In the genomic region with DNA sequence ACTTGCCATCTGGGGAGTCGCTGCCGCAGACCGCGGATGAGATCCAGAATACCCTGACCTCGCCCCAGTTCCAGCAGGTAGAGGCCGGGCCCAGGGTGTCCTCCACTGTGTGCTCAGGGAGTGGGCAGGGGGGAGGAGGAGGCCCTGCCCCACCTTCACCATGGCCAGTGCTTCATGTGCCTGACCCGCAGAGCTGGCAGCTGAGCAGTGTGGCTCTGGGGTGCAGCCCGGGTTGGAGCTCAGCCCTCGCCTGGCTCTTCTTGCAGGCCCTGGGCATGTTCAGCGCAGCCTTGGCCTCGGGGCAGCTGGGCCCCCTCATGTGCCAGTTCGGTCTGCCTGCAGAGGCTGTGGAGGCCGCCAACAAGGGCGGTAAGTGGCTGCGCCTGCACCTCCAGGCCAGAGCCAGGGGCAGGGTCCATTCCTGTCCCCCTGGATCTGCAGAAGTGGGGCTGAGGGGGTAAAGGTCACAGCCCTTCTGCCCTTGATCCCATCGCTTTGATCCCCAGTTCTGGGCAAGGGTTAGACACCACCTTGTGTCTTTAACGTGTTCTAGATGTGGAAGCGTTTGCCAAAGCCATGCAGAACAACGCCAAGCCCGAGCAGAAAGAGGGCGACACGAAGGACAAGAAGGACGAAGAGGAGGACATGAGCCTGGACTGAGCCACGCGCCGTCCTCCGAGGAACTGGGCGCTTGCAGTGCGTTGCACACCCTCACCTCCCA, we compare ENCODE assay signal across 22 cellular contexts. TPM values are rescaled to one million over a fixed set of nuclear protein-coding genes. Genes with fewer than 3 reads are reported as not detected.
DNase-seq lines count a peak whose midpoint lies in the region; ATAC-seq, FAIRE-seq and TF ChIP-seq lines count a peak whose summit lies in the region.
"Had no signal": no experiment of that assay in that cellular context is flagged by ENCODE, and none has a peak within 500 bp of the region (broad histone marks: within the 10 kb centered on the region; RNA-seq: fewer than 3 reads in every experiment).

No MANE protein-coding gene starts in this region.

- H2AFZ ChIP-seq in HCT116 (ENCODE audit: low read depth, low read length, poor library complexity, severe bottlenecking): no peak overlapping the region

- TSS peak; percentile 10 for BruUV-seq in HCT116 (replicated peaks; lab: Mats Ljungman, UMichigan)

- H3K9ac ChIP-seq in HCT116 (ENCODE audit: low read length): no peak overlapping the region

- H3K27ac Mint-ChIP-seq in stimulated activated naive CD8-positive, alpha-beta T cell treated with anti-CD3 and anti-CD28 coated beads, Interleukin-15, amount 100 ng/mL, for 72 hours: peak overlapping the region in 1 of 2 donors; percentile 76
- H3K27ac Mint-ChIP-seq in effector memory CD8-positive, alpha-beta T cell: no peak overlapping the region
- H3K27ac Mint-ChIP-seq: activated CD8-positive, alpha-beta T cell treated with anti-CD3 and anti-CD28 coated beads for 36 hours; activated naive CD4-positive, alpha-beta T cell treated with anti-CD3 and anti-CD28 coated beads, Interleukin-2, amount 10 ng/mL, durations not matched to agents 7 days and 5 days; CD8-positive, alpha-beta memory T cell; T-helper 1 cell treated with Interleukin-12 subunit alpha and Interleukin-12 subunit beta and Interleukin-4 antibody, amounts not matched to agents 30 μg/mL and 1 μg/mL, for 36 hours had no signal

- H3K9me3 ChIP-seq in A549 (no peaks in the 10 kb centered on the region; the same call in 2 of the 3 replicates), HCT116 (ENCODE audit: control insufficient read depth in 1 of 2, insufficient read depth in 1 of 2, low read depth in 1 of 2, low read length in 2 of 2) (no peaks in the 10 kb centered on the region)
- H3K9me3 ChIP-seq: SJSA1, tibial nerve had no signal

- WGBS in A549 (ENCODE audit: missing lambda C conversion rate): 81% methylated on average over 23 of the region's 29 CpGs

- TF ChIP-seq POLR2A in A549 (IDR thresholded peaks at IDR 0.05; ENCODE audit: low read length): no peak
- TF ChIP-seq POLR2A in HCT116 (IDR thresholded peaks at IDR 0.05; ENCODE audit: borderline replicate concordance, extremely low read depth, insufficient read depth, insufficient read length): no peak

- POLR2A ChIA-PET in A549 (lab: Yijun Ruan, JAX) (no interaction called here), HCT116 (lab: Charles Lee) (no interaction called here)

- peaks cover 44% of the 10 kb centered on the region for H3K79me2 ChIP-seq in HCT116 (ENCODE audit: insufficient read depth, low read length)

- H3K4me2 ChIP-seq in A549 (peak overlapping the region; percentile 12; the same call in 1 of the 3 replicates), HCT116 (ENCODE audit: low read length) (no peak overlapping the region)

- intact Hi-C loops in HCT116 (cut with micrococcal nuclease): loop anchor here (10.0 kb wide), 1 partner anchor 497 kb away; a partner anchor contains a TSS

- H3K27me3 ChIP-seq in HCT116 (ENCODE audit: insufficient read depth, low read length): no peaks in the 10 kb centered on the region
- H3K27me3 ChIP-seq in bronchial epithelial cell (ENCODE audit: control insufficient read depth, insufficient read depth, low read length): no peaks in the 10 kb centered on the region
- H3K27me3 ChIP-seq: foreskin keratinocyte, SJSA1, tibial nerve had no signal

- no peaks in the 10 kb centered on the region for H3K9me2 ChIP-seq in HCT116 (ENCODE audit: insufficient read depth)

- no peaks in the 10 kb centered on the region for H3K9me3 Mint-ChIP-seq in stimulated activated naive CD8-positive, alpha-beta T cell treated with anti-CD3 and anti-CD28 coated beads, Interleukin-15, amount 100 ng/mL, for 72 hours
- no peaks in the 10 kb centered on the region for H3K9me3 Mint-ChIP-seq in effector memory CD8-positive, alpha-beta T cell
- H3K9me3 Mint-ChIP-seq: activated CD8-positive, alpha-beta T cell treated with anti-CD3 and anti-CD28 coated beads for 36 hours; activated naive CD4-positive, alpha-beta T cell treated with anti-CD3 and anti-CD28 coated beads, Interleukin-2, amount 10 ng/mL, durations not matched to agents 7 days and 5 days; activated T-cell treated with anti-CD3 and anti-CD28 coated beads, Interleukin-2, amount 50 U/mL, for 4 hours; CD8-positive, alpha-beta memory T cell; stimulated activated naive B cell treated with anti-CD40 and anti-IgM and Interleukin-4, amounts not matched to agents 10 μg/mL and 1 μg/mL and 100 μg/mL, for 72 hours; T-helper 1 cell treated with Interleukin-12 subunit alpha and Interleukin-12 subunit beta and Interleukin-4 antibody, amounts not matched to agents 30 μg/mL and 1 μg/mL, for 36 hours had no signal

- TF ChIP-seq CTCF in A549 (IDR thresholded peaks at IDR 0.05) (no peak), HCT116 (IDR thresholded peaks at IDR 0.05 in 2 of 3, conservative IDR thresholded peaks at IDR 0.05 in 1 of 3; ENCODE audit: borderline replicate concordance in 1 of 3, insufficient read depth in 1 of 3, low read depth in 2 of 3, low read length in 2 of 3) (no peak), bronchial epithelial cell (IDR thresholded peaks at IDR 0.05; ENCODE audit: insufficient read depth, low read length, severe bottlenecking) (no peak), foreskin fibroblast (IDR thresholded peaks at IDR 0.05; ENCODE audit: low read depth, low read length) (no peak)

- FAIRE-seq in A549 (lab: Jason Lieb, UNC) (no peak), bronchial epithelial cell (lab: Jason Lieb, UNC) (no peak)
- FAIRE-seq: astrocyte had no signal

- CTCF ChIA-PET in A549 (lab: Yijun Ruan, JAX): interaction anchor here (0.6 to 8.8 kb wide), 11 partner anchors 8 to 101 kb away, joined by 3 to 93 read pairs (median 3); no protein-coding TSS in a partner anchor
- CTCF ChIA-PET in HCT116 (lab: Charles Lee): no interaction called here

- no peak overlapping the region for H3K4me3 Mint-ChIP-seq in stimulated activated naive CD8-positive, alpha-beta T cell treated with anti-CD3 and anti-CD28 coated beads, Interleukin-15, amount 100 ng/mL, for 72 hours
- H3K4me3 Mint-ChIP-seq in effector memory CD8-positive, alpha-beta T cell: no peak overlapping the region
- H3K4me3 Mint-ChIP-seq: activated CD8-positive, alpha-beta T cell treated with anti-CD3 and anti-CD28 coated beads for 36 hours; activated naive CD4-positive, alpha-beta T cell treated with anti-CD3 and anti-CD28 coated beads, Interleukin-2, amount 10 ng/mL, durations not matched to agents 7 days and 5 days; activated T-cell treated with anti-CD3 and anti-CD28 coated beads, Interleukin-2, amount 50 U/mL, for 4 hours; CD8-positive, alpha-beta memory T cell; stimulated activated naive B cell treated with anti-CD40 and anti-IgM and Interleukin-4, amounts not matched to agents 10 μg/mL and 1 μg/mL and 100 μg/mL, for 72 hours; T-helper 1 cell treated with Interleukin-12 subunit alpha and Interleukin-12 subunit beta and Interleukin-4 antibody, amounts not matched to agents 30 μg/mL and 1 μg/mL, for 36 hours had no signal

- DNase-seq in A549 (ENCODE audit: low read depth in 1 of 2, low spot score in 1 of 2) (peak in 1 of 2 experiments; percentile 51), HCT116 (ENCODE audit: low read depth, low spot score) (no peak), bronchial epithelial cell (ENCODE audit: low read depth) (peak; percentile 3), medulla oblongata (ENCODE audit: extremely low spot score) (peak; percentile 69), foreskin fibroblast (no peak)
- DNase-seq in stimulated activated naive CD8-positive, alpha-beta T cell treated with anti-CD3 and anti-CD28 coated beads, Interleukin-15, amount 100 ng/mL, for 72 hours: no peak
- DNase-seq in effector memory CD8-positive, alpha-beta T cell: no peak
- DNase-seq: activated CD8-positive, alpha-beta T cell treated with anti-CD3 and anti-CD28 coated beads for 36 hours; activated naive CD4-positive, alpha-beta T cell treated with anti-CD3 and anti-CD28 coated beads, Interleukin-2, amount 10 ng/mL, durations not matched to agents 7 days and 5 days; activated T-cell treated with anti-CD3 and anti-CD28 coated beads, Interleukin-2, amount 50 U/mL, for 4 hours; CD8-positive, alpha-beta memory T cell; EL; foreskin keratinocyte; NCI-H1105 treated with DMSO at 0.1 percent for 48 hours; NCI-H526; stimulated activated naive B cell treated with anti-CD40 and anti-IgM and Interleukin-4, amounts not matched to agents 10 μg/mL and 1 μg/mL and 100 μg/mL, for 72 hours had no signal

- peak overlapping the region in 1 of 2 experiments; percentile 97; a peak in 3 of 6 replicates for H3K27ac ChIP-seq in A549
- H3K27ac ChIP-seq in HCT116 (ENCODE audit: low read depth, low read length): peak overlapping the region; percentile 95; the same call in 1 of the 2 replicates
- H3K27ac ChIP-seq: foreskin keratinocyte, SJSA1, tibial nerve had no signal

- TF ChIP-seq EP300 in A549 (IDR thresholded peaks at IDR 0.05): no peak

- ATAC-seq in A549: peak in 1 of 2 experiments; percentile 1; a peak in 2 of 6 replicates
- ATAC-seq in HCT116: no peak
- no peak for ATAC-seq in stimulated activated naive CD8-positive, alpha-beta T cell treated with anti-CD3 and anti-CD28 coated beads, Interleukin-15, amount 100 ng/mL, for 72 hours
- no peak for ATAC-seq in HG03442 (IDR thresholded peaks at IDR 0.05; ENCODE audit: unreplicated experiment)
- ATAC-seq in effector memory CD8-positive, alpha-beta T cell (replicated peaks): no peak
- ATAC-seq: activated CD8-positive, alpha-beta T cell treated with anti-CD3 and anti-CD28 coated beads for 36 hours; activated T-cell treated with anti-CD3 and anti-CD28 coated beads, Interleukin-2, amount 50 U/mL, for 4 hours; foreskin keratinocyte; stimulated activated naive B cell treated with anti-CD40 and anti-IgM and Interleukin-4, amounts not matched to agents 10 μg/mL and 1 μg/mL and 100 μg/mL, for 72 hours had no signal

- peaks cover 21% of the 10 kb centered on the region; the same call in 1 of the 2 replicates for H4K20me1 ChIP-seq in HCT116 (ENCODE audit: insufficient read depth)

- H3K36me3 Mint-ChIP-seq in effector memory CD8-positive, alpha-beta T cell (ENCODE audit: insufficient read depth): peaks cover 31% of the 10 kb centered on the region

- RAD21 ChIA-PET in HCT116 (lab: Charles Lee; ENCODE audit: low non-redundant PET in 1 of 2, low total read pairs in 2 of 2, uncharacterized antibody in 2 of 2, unreplicated experiment in 2 of 2): no interaction called here

- no peak for TF ChIP-seq RAD21 in A549 (conservative IDR thresholded peaks at IDR 0.05 in 1 of 2, IDR thresholded peaks at IDR 0.05 in 1 of 2)
- TF ChIP-seq RAD21 in HCT116 (IDR thresholded peaks at IDR 0.05; ENCODE audit: low read depth): no peak

- H3K4me1 ChIP-seq in A549: peaks cover 66% of the 10 kb centered on the region
- H3K4me1 ChIP-seq in HCT116 (ENCODE audit: control insufficient read depth in 1 of 2, insufficient read depth in 2 of 2, low read length in 2 of 2): peaks cover 13 to 27% of the 10 kb centered on the region in 2 experiments

- H3K4me3 ChIP-seq in A549: no peak overlapping the region
- no peak overlapping the region for H3K4me3 ChIP-seq in HCT116 (replicated peaks in 1 of 2; ENCODE audit: low read depth in 1 of 2, low read length in 2 of 2)
- no peak overlapping the region for H3K4me3 ChIP-seq in bronchial epithelial cell (ENCODE audit: low read depth, low read length)
- no peak overlapping the region for H3K4me3 ChIP-seq in foreskin fibroblast (ENCODE audit: low read depth in 1 of 2, low read length in 2 of 2)
- H3K4me3 ChIP-seq: coronary artery, SJSA1, tibial nerve had no signal

- H3K36me3 ChIP-seq in HCT116 (ENCODE audit: control insufficient read depth in 1 of 2, insufficient read depth in 2 of 2, low read length in 2 of 2): peaks cover 25 to 50% of the 10 kb centered on the region in 2 experiments
- H3K36me3 ChIP-seq in bronchial epithelial cell (ENCODE audit: control insufficient read depth, insufficient read depth, low read length): peaks cover 68% of the 10 kb centered on the region

- no peaks in the 10 kb centered on the region for H3K27me3 Mint-ChIP-seq in stimulated activated naive CD8-positive, alpha-beta T cell treated with anti-CD3 and anti-CD28 coated beads, Interleukin-15, amount 100 ng/mL, for 72 hours
- no peaks in the 10 kb centered on the region for H3K27me3 Mint-ChIP-seq in effector memory CD8-positive, alpha-beta T cell
- H3K27me3 Mint-ChIP-seq: activated CD8-positive, alpha-beta T cell treated with anti-CD3 and anti-CD28 coated beads for 36 hours; activated naive CD4-positive, alpha-beta T cell treated with anti-CD3 and anti-CD28 coated beads, Interleukin-2, amount 10 ng/mL, durations not matched to agents 7 days and 5 days; CD8-positive, alpha-beta memory T cell; stimulated activated naive B cell treated with anti-CD40 and anti-IgM and Interleukin-4, amounts not matched to agents 10 μg/mL and 1 μg/mL and 100 μg/mL, for 72 hours had no signal

- H3K4me1 Mint-ChIP-seq in stimulated activated naive CD8-positive, alpha-beta T cell treated with anti-CD3 and anti-CD28 coated beads, Interleukin-15, amount 100 ng/mL, for 72 hours: peaks cover 24% of the 10 kb centered on the region
- H3K4me1 Mint-ChIP-seq in effector memory CD8-positive, alpha-beta T cell (ENCODE audit: low read depth in 2 of 2): peaks cover 13 to 16% of the 10 kb centered on the region in 2 donors

RNA-seq across cellular contexts. Expression of a gene that starts 5.5 kb away (rescaled TPM):
- polyA plus RNA-seq in A549 (2011; rRNA removed): 68.9 and 87.9 TPM in 2 replicates
- 217 and 255 TPM in 2 replicates for polyA plus RNA-seq in A549 (2012; cell fraction: cytosol; rRNA removed)
- 249 and 328 TPM in 2 replicates for polyA plus RNA-seq in A549 (2012; cell fraction: nucleus; rRNA removed)
- 121 to 131 TPM (median 130 TPM) in 3 replicates for polyA plus RNA-seq in A549 (2017; fragmentation: RNase III; extraction: RNeasy Plus Mini Kit Qiagen cat#74134 plus additional on column Dnase treatment)
- 56.0 and 59.2 TPM in 2 replicates for polyA minus RNA-seq in A549 (2011; rRNA and poly(A)+ RNA removed)
- 158 TPM for total RNA-seq in HCT116 (2021; ENCODE audit: unreplicated experiment)
- 196 and 200 TPM in 2 replicates for polyA plus RNA-seq in HCT116 (2012)
- 139 and 145 TPM in 2 replicates for total RNA-seq in bronchial epithelial cell

RNA-seq across cellular contexts. Expression of a gene that starts 58.9 kb away (rescaled TPM):
- 20.4 and 31.6 TPM in 2 replicates for polyA plus RNA-seq in A549 (2011; rRNA removed)
- 91.5 and 122 TPM in 2 replicates for polyA plus RNA-seq in A549 (2012; cell fraction: cytosol; rRNA removed)
- 829 and 950 TPM in 2 replicates for polyA plus RNA-seq in A549 (2012; cell fraction: nucleus; rRNA removed)
- 196 to 212 TPM (median 202 TPM) in 3 replicates for polyA plus RNA-seq in A549 (2017; fragmentation: RNase III; extraction: RNeasy Plus Mini Kit Qiagen cat#74134 plus additional on column Dnase treatment)
- 26.9 and 28.7 TPM in 2 replicates for polyA minus RNA-seq in A549 (2011; rRNA and poly(A)+ RNA removed)
- 321 TPM for total RNA-seq in HCT116 (2021; ENCODE audit: unreplicated experiment)
- polyA plus RNA-seq in HCT116 (2012): 190 and 217 TPM in 2 replicates
- 61.6 and 99.5 TPM in 2 replicates for total RNA-seq in bronchial epithelial cell
- polyA plus RNA-seq: CD8-positive, alpha-beta memory T cell had no signal

Comparison
In these comparisons a context has a peak if more than half of its experiments do, and no peak if none do; other contexts are left out.
1. DNase-seq: peak in bronchial epithelial cell (single experiment) and medulla oblongata (single experiment); none in HCT116 (single experiment), stimulated activated naive CD8-positive, alpha-beta T cell treated with anti-CD3 and anti-CD28 coated beads, Interleukin-15, amount 100 ng/mL, for 72 hours (0 of 2), effector memory CD8-positive, alpha-beta T cell (0 of 3) and foreskin fibroblast (0 of 2).